In the genomic region with DNA sequence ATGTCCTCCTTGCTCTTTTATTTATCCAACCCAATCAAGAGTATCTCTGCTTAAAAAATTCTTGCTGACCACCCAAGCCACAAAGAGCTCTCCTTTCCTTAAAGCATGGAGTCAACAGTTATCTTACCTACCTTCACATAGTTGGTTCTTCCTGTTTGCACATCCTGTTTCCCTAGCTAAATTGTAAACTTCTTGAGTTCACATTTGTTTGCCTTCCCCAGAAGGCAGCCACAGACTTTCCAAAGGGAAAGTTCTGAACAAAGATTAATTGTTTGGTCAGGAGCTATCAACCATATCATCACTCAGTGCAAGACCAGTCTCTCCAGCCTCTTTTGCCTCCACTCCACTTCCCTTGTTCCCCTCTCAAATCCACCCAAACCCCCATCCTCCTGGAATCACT, we compare ENCODE assay signal across 14 cellular contexts.
DNase-seq lines count a peak whose midpoint lies in the region; ATAC-seq and TF ChIP-seq lines count a peak whose summit lies in the region.
"Had no signal": no experiment of that assay in that cellular context is flagged by ENCODE, and none has a peak within 500 bp of the region (broad histone marks: within the 10 kb centered on the region; RNA-seq: fewer than 3 reads in every experiment).

No MANE protein-coding gene starts in this region.

- dilution Hi-C loops in mammary epithelial cell (cut with HindIII; ENCODE audit: low sequenced_read_pairs): no loop called here

- no peak overlapping the region for H3K27ac ChIP-seq in mammary epithelial cell (ENCODE audit: insufficient read depth, low read depth, low read length)
- H3K27ac ChIP-seq in coronary artery: no peak overlapping the region

- no peak for TF ChIP-seq CTCF in mammary epithelial cell (conservative IDR thresholded peaks at IDR 0.05 in 1 of 2, IDR thresholded peaks at IDR 0.05 in 1 of 2; ENCODE audit: extremely low read depth in 1 of 2, insufficient read depth in 1 of 2, low read depth in 1 of 2, low read length in 2 of 2)
- no peak for TF ChIP-seq CTCF in MCF 10A (IDR thresholded peaks at IDR 0.05; ENCODE audit: unreplicated experiment)
- TF ChIP-seq CTCF in epithelial cell of proximal tubule (conservative IDR thresholded peaks at IDR 0.05; ENCODE audit: low read depth, low read length): no peak
- TF ChIP-seq CTCF in coronary artery (IDR thresholded peaks at IDR 0.05): no peak

- H3K4me3 Mint-ChIP-seq in MCF 10A (ENCODE audit: unreplicated experiment): no peak overlapping the region
- H3K4me3 Mint-ChIP-seq: CD4-positive, alpha-beta T cell had no signal

- BruUV-seq in mammary epithelial cell (replicated peaks; lab: Mats Ljungman, UMichigan) (no TSS peak), MCF 10A (replicated peaks; lab: Mats Ljungman, UMichigan) (no TSS peak)

- H3K27me3 ChIP-seq in mammary epithelial cell (ENCODE audit: insufficient read depth, low read length): no peaks in the 10 kb centered on the region

- no peaks in the 10 kb centered on the region for H3K36me3 ChIP-seq in mammary epithelial cell (ENCODE audit: insufficient read depth, low read length)

- peaks cover 13% of the 10 kb centered on the region for H3K4me1 ChIP-seq in mammary epithelial cell (ENCODE audit: insufficient read depth, low read length)

- H3K4me2 ChIP-seq in mammary epithelial cell (ENCODE audit: insufficient read depth, low read depth, low read length): no peak overlapping the region

- H3K27me3 Mint-ChIP-seq in MCF 10A (ENCODE audit: insufficient read depth, unreplicated experiment): no peaks in the 10 kb centered on the region

- POLR2A ChIA-PET in MCF 10A (lab: Yijun Ruan, JAX): interaction anchor here (0.7 to 1.2 kb wide), 2 partner anchors 12 to 15 kb away, joined by 3 to 6 read pairs; no protein-coding TSS in a partner anchor

- CTCF ChIA-PET in mammary epithelial cell (lab: Charles Lee; ENCODE audit: low non-redundant PET) (no interaction called here), MCF 10A (lab: Yijun Ruan, JAX) (interaction anchor here (0.7 to 0.9 kb wide), 2 partner anchors 20 to 42 kb away, joined by 3 to 7 read pairs; no protein-coding TSS in a partner anchor)

- peak overlapping the region; percentile 18 for H2AFZ ChIP-seq in mammary epithelial cell (ENCODE audit: low read depth, low read length)

- no peak overlapping the region for H3K27ac Mint-ChIP-seq in MCF 10A (ENCODE audit: low read depth, unreplicated experiment)
- H3K27ac Mint-ChIP-seq: CD4-positive, alpha-beta T cell had no signal

- no peaks in the 10 kb centered on the region for H3K36me3 Mint-ChIP-seq in MCF 10A (ENCODE audit: insufficient read depth, unreplicated experiment)

- intact Hi-C loops in mammary epithelial cell (cut with micrococcal nuclease) (no loop called here), MCF 10A (cut with micrococcal nuclease) (no loop called here)

- no peaks in the 10 kb centered on the region for H3K9me3 ChIP-seq in mammary epithelial cell (replicated peaks; ENCODE audit: insufficient read depth, low read length)

- in situ Hi-C loops in mammary epithelial cell (cut with MboI; ENCODE audit: low sequenced_read_pairs in 2 of 2): no loop called here

- no peaks in the 10 kb centered on the region for H3K79me2 ChIP-seq in mammary epithelial cell (ENCODE audit: insufficient read depth, low read length)

- H4K20me1 ChIP-seq in mammary epithelial cell (ENCODE audit: insufficient read depth, low read length): no peaks in the 10 kb centered on the region

- ATAC-seq in GM21723 (IDR thresholded peaks at IDR 0.05; ENCODE audit: unreplicated experiment): no peak
- ATAC-seq: GM12878 had no signal

- DNase-seq in mammary epithelial cell: no peak
- no peak for DNase-seq in MCF 10A (ENCODE audit: unreplicated experiment)
- DNase-seq in NCI-H69 (lab: John Stamatoyannopoulos, UW): peak; percentile 19
- peak; percentile 26 for DNase-seq in epithelial cell of proximal tubule (ENCODE audit: low read depth)
- peak; percentile 87 for DNase-seq in renal cortical epithelial cell (ENCODE audit: low read depth)
- no peak for DNase-seq in coronary artery (ENCODE audit: low spot score)
- no peak for DNase-seq in NCI-H128 (lab: John Stamatoyannopoulos, UW; ENCODE audit: unreplicated experiment)
- DNase-seq: CD4-positive, alpha-beta T cell; KBM-7; NCI-H1092 treated with DMSO at 0.1 percent for 48 hours; NCI-H187; SW 1271 had no signal

- no peak overlapping the region for H3K9ac ChIP-seq in mammary epithelial cell (ENCODE audit: insufficient read depth, low read length)

- H3K4me3 ChIP-seq in mammary epithelial cell (replicated peaks in 1 of 3; ENCODE audit: insufficient read depth in 1 of 3, low read depth in 2 of 3, low read length in 3 of 3) (no peak overlapping the region), epithelial cell of proximal tubule (ENCODE audit: low read depth, low read length) (no peak overlapping the region), coronary artery (no peak overlapping the region)
- H3K4me3 ChIP-seq: GM12878 had no signal

- peaks cover 6% of the 10 kb centered on the region for H3K4me1 Mint-ChIP-seq in MCF 10A (ENCODE audit: insufficient read depth, unreplicated experiment)

- no peaks in the 10 kb centered on the region for H3K9me3 Mint-ChIP-seq in MCF 10A (ENCODE audit: unreplicated experiment)

Comparison
In these comparisons a context has a peak if more than half of its experiments do, and no peak if none do; other contexts are left out.
1. DNase-seq: peak in NCI-H69 (single experiment), epithelial cell of proximal tubule (single experiment) and renal cortical epithelial cell (single experiment); none in mammary epithelial cell (single experiment), MCF 10A (single experiment), coronary artery (single experiment) and NCI-H128 (single experiment).